Comparison of ENCODE assay signal across 8 cellular contexts in genomic region chr17:65027305-65027704, GRCh38. TPM values are rescaled to one million over a fixed set of nuclear protein-coding genes. Genes with fewer than 3 reads are reported as not detected.
DNase-seq lines count a peak whose midpoint lies in the region; ATAC-seq and TF ChIP-seq lines count a peak whose summit lies in the region.

No MANE protein-coding gene starts in this region.

- H3K9me3 Mint-ChIP-seq in CD4-positive, CD25-positive, alpha-beta regulatory T cell = peaks cover 0 to 2% (median 0%) of the 10 kb centered on the region in 7 donors
- H3K9me3 Mint-ChIP-seq in H9 = no peaks in the 10 kb centered on the region
- H3K9me3 Mint-ChIP-seq in activated naive CD4-positive, alpha-beta T cell treated with anti-CD3 and anti-CD28 coated beads, Interleukin-2, amount 50 U/mL, for 72 hours = no peaks in the 10 kb centered on the region

- no peak overlapping the region for H3K14ac ChIP-seq in H9 (ENCODE audit: insufficient read depth, low read length)

- peak overlapping the region; percentile 73 for H3K27ac ChIP-seq in CD4-positive, CD25-positive, alpha-beta regulatory T cell (ENCODE audit: insufficient read depth, low read length, poor library complexity, severe bottlenecking)
- H3K27ac ChIP-seq in H9 (ENCODE audit: insufficient read length, low read depth, low read length) (no peak overlapping the region), Peyer's patch (peak overlapping the region in 1 of 4 donors; percentile 24), lower lobe of right lung (no peak overlapping the region)

- no peak overlapping the region for H3K9ac ChIP-seq in H9 (ENCODE audit: extremely low read depth, insufficient read length, low read length)

- no peaks in the 10 kb centered on the region for H3K27me3 ChIP-seq in CD4-positive, CD25-positive, alpha-beta regulatory T cell (ENCODE audit: control insufficient read depth, insufficient read depth, low read length)
- H3K27me3 ChIP-seq in H9 (ENCODE audit: insufficient read depth, low read length) (no peaks in the 10 kb centered on the region), Peyer's patch (no peaks in the 10 kb centered on the region), lower lobe of right lung (ENCODE audit: low read depth) (no peaks in the 10 kb centered on the region)

- no peak overlapping the region for H2BK15ac ChIP-seq in H9 (ENCODE audit: low read depth, low read length)

- ATAC-seq in CD4-positive, CD25-positive, alpha-beta regulatory T cell (ENCODE audit: low read depth in 2 of 2) = peak; percentile 76 to 81
- peak; percentile 79 to 85 for ATAC-seq in activated naive CD4-positive, alpha-beta T cell treated with anti-CD3 and anti-CD28 coated beads, Interleukin-2, amount 50 U/mL, for 72 hours
- ATAC-seq in lower lobe of right lung (peak in 1 of 2 donors; percentile 57), GM21447 (IDR thresholded peaks at IDR 0.05; ENCODE audit: unreplicated experiment) (no peak), HG02571 (IDR thresholded peaks at IDR 0.05; ENCODE audit: unreplicated experiment) (no peak)

- peak overlapping the region; percentile 49 for H3K4me3 ChIP-seq in CD4-positive, CD25-positive, alpha-beta regulatory T cell (ENCODE audit: low read depth, low read length)
- H3K4me3 ChIP-seq in Peyer's patch (no peak overlapping the region), lower lobe of right lung (no peak overlapping the region)

- no peak overlapping the region for H4K91ac ChIP-seq in H9 (ENCODE audit: insufficient read length, low read depth, low read length)

- no peaks in the 10 kb centered on the region for H3K36me3 ChIP-seq in CD4-positive, CD25-positive, alpha-beta regulatory T cell (ENCODE audit: control insufficient read depth, insufficient read depth, low read length)
- no peaks in the 10 kb centered on the region for H3K36me3 ChIP-seq in Peyer's patch
- H3K36me3 ChIP-seq in lower lobe of right lung = no peaks in the 10 kb centered on the region

- H4K8ac ChIP-seq in H9 (replicated peaks; ENCODE audit: insufficient read length, low read depth, low read length) = no peak overlapping the region

- no peak overlapping the region for H2AK5ac ChIP-seq in H9 (ENCODE audit: insufficient read length, low read length)

- H3K36me3 Mint-ChIP-seq in CD4-positive, CD25-positive, alpha-beta regulatory T cell = peaks cover 10% of the 10 kb centered on the region
- peaks cover 2 to 4% (median 2%) of the 10 kb centered on the region in 3 experiments; a peak in 5 of 7 replicates for H3K36me3 Mint-ChIP-seq in H9 (ENCODE audit: insufficient read depth in 1 of 3, low read depth in 3 of 3)
- H3K36me3 Mint-ChIP-seq in activated naive CD4-positive, alpha-beta T cell treated with anti-CD3 and anti-CD28 coated beads, Interleukin-2, amount 50 U/mL, for 72 hours = peaks cover 0 to 21% of the 10 kb centered on the region in 2 donors

- H2BK12ac ChIP-seq in H9 (ENCODE audit: insufficient read length, low read depth, low read length) = no peak overlapping the region

- H2AFZ ChIP-seq in H9 (ENCODE audit: low read length) = no peak overlapping the region

- TF ChIP-seq CTCF in H9 (conservative IDR thresholded peaks at IDR 0.05) (peak; percentile 63), Peyer's patch (IDR thresholded peaks at IDR 0.05) (peak in 4 of 6 experiments; percentile 13 to 28 (median 24)), lower lobe of right lung (IDR thresholded peaks at IDR 0.05) (peak; percentile 20)

- no peaks in the 10 kb centered on the region for H3K9me3 ChIP-seq in CD4-positive, CD25-positive, alpha-beta regulatory T cell (ENCODE audit: control insufficient read depth in 2 of 2, low read length in 2 of 2)
- H3K9me3 ChIP-seq in H9 (ENCODE audit: control insufficient read depth, low read depth, low read length) (no peaks in the 10 kb centered on the region), Peyer's patch (no peaks in the 10 kb centered on the region), lower lobe of right lung (no peaks in the 10 kb centered on the region)

- intact Hi-C loops in lower lobe of right lung (cut with DNase I) = no loop called here

- H3K56ac ChIP-seq in H9 (ENCODE audit: insufficient read length, low read depth, low read length) = no peak overlapping the region

- no peak overlapping the region for H3T11ph ChIP-seq in H9 (ENCODE audit: low read length)

- peak overlapping the region; percentile 61 to 89 (median 62) for H3K27ac Mint-ChIP-seq in CD4-positive, CD25-positive, alpha-beta regulatory T cell
- no peak overlapping the region for H3K27ac Mint-ChIP-seq in H9
- peak overlapping the region; percentile 95 to 97 for H3K27ac Mint-ChIP-seq in activated naive CD4-positive, alpha-beta T cell treated with anti-CD3 and anti-CD28 coated beads, Interleukin-2, amount 50 U/mL, for 72 hours

- peak; percentile 36 to 68 (median 39) for DNase-seq in CD4-positive, CD25-positive, alpha-beta regulatory T cell
- peak; percentile 63 for DNase-seq in H9
- DNase-seq in Peyer's patch = no peak
- DNase-seq in activated naive CD4-positive, alpha-beta T cell treated with anti-CD3 and anti-CD28 coated beads, Interleukin-2, amount 50 U/mL, for 72 hours (ENCODE audit: low spot score in 2 of 2) = peak in 1 of 2 donors; percentile 45
- DNase-seq in lower lobe of right lung = no peak
- DNase-seq in islet precursor cell = no peak

- no peak overlapping the region for H4K5ac ChIP-seq in H9 (ENCODE audit: insufficient read length, low read depth, low read length)

- H2BK5ac ChIP-seq in H9 (ENCODE audit: insufficient read length, low read length) = no peak overlapping the region

- peaks cover 77% of the 10 kb centered on the region for H3K4me1 ChIP-seq in CD4-positive, CD25-positive, alpha-beta regulatory T cell (ENCODE audit: control insufficient read depth, insufficient read depth, low read length, poor library complexity, severe bottlenecking)
- H3K4me1 ChIP-seq in H9 (ENCODE audit: insufficient read depth, low read length) (no peaks in the 10 kb centered on the region), Peyer's patch (peaks cover 0 to 46% (median 11%) of the 10 kb centered on the region in 4 donors), lower lobe of right lung (peaks cover 71% of the 10 kb centered on the region)

- no peak overlapping the region for H3K4me2 ChIP-seq in H9 (ENCODE audit: insufficient read depth, insufficient read length, low read length)

- TF ChIP-seq POLR2A in Peyer's patch (IDR thresholded peaks at IDR 0.05) = no peak

- H3K4ac ChIP-seq in H9 (ENCODE audit: low read depth, low read length) = no peak overlapping the region

- no peaks in the 10 kb centered on the region for H3K23me2 ChIP-seq in H9 (ENCODE audit: insufficient read length, low read depth, low read length, poor library complexity, severe bottlenecking)

- no CpG with 5 or more reads among the region's 2 CpGs for WGBS in H9 (ENCODE audit: extremely low coverage, insufficient read length, low lambda C conversion rate)

- no peaks in the 10 kb centered on the region for H3K27me3 Mint-ChIP-seq in CD4-positive, CD25-positive, alpha-beta regulatory T cell
- H3K27me3 Mint-ChIP-seq in H9 (ENCODE audit: low read depth) = no peaks in the 10 kb centered on the region

- no peak overlapping the region for H3K18ac ChIP-seq in H9 (ENCODE audit: insufficient read length, low read depth, low read length)

- H3K79me2 ChIP-seq in H9 (ENCODE audit: insufficient read depth, low read length) = peaks cover 4% of the 10 kb centered on the region; the same call in 1 of the 2 replicates

- peaks cover 43 to 96% (median 76%) of the 10 kb centered on the region in 4 donors for H3K4me1 Mint-ChIP-seq in CD4-positive, CD25-positive, alpha-beta regulatory T cell
- H3K4me1 Mint-ChIP-seq in H9 = peaks cover 6 to 10% of the 10 kb centered on the region in 2 experiments; a peak in 2 of 4 replicates

- H4K20me1 ChIP-seq in H9 (ENCODE audit: control insufficient read depth, insufficient read depth, insufficient read length) = no peaks in the 10 kb centered on the region

- no peaks in the 10 kb centered on the region for H3K79me1 ChIP-seq in H9 (ENCODE audit: insufficient read depth, low read depth, low read length, poor library complexity, severe bottlenecking)

- H3K4me3 Mint-ChIP-seq in CD4-positive, CD25-positive, alpha-beta regulatory T cell = peak overlapping the region; percentile 13 to 87 (median 76)
- H3K4me3 Mint-ChIP-seq in H9 = no peak overlapping the region

- H3K23ac ChIP-seq in H9 (ENCODE audit: insufficient read length, low read depth, low read length) = no peak overlapping the region

- no peak overlapping the region for H2BK20ac ChIP-seq in H9 (ENCODE audit: low read depth, low read length, poor library complexity, severe bottlenecking)

- no peak overlapping the region for H2BK120ac ChIP-seq in H9 (ENCODE audit: low read depth, low read length, poor library complexity, severe bottlenecking)

RNA-seq across cellular contexts. Expression of gene GNA13, which starts 29.2 kb away (rescaled TPM):
- total RNA-seq in CD4-positive, CD25-positive, alpha-beta regulatory T cell = 127 TPM
- polyA plus RNA-seq in CD4-positive, CD25-positive, alpha-beta regulatory T cell = 10 to 100 TPM; 51.4 to 58.0 (median 53.3) TPM
- total RNA-seq in H9 (2021) (52.2 and 57.4 TPM in 2 replicates), Peyer's patch (10 to 100 TPM; 49.5 to 72.0 (median 63.6) TPM), lower lobe of right lung (51.6 TPM)
- total RNA-seq in activated naive CD4-positive, alpha-beta T cell treated with anti-CD3 and anti-CD28 coated beads, Interleukin-2, amount 50 U/mL, for 72 hours = 10 to 100 TPM; 53.0 to 74.7 TPM

Comparison
In these comparisons a context has a peak if more than half of its experiments do, and no peak if none do; other contexts are left out.
1. ATAC-seq: peak in CD4-positive, CD25-positive, alpha-beta regulatory T cell (2 of 2) and activated naive CD4-positive, alpha-beta T cell treated with anti-CD3 and anti-CD28 coated beads, Interleukin-2, amount 50 U/mL, for 72 hours (2 of 2); none in GM21447 (single experiment) and HG02571 (single experiment).
2. DNase-seq: peak in CD4-positive, CD25-positive, alpha-beta regulatory T cell (3 of 3) and H9 (single experiment); none in Peyer's patch (0 of 3), lower lobe of right lung (single experiment) and islet precursor cell (single experiment).
3. H3K27ac Mint-ChIP-seq: peak in CD4-positive, CD25-positive, alpha-beta regulatory T cell (3 of 3) and activated naive CD4-positive, alpha-beta T cell treated with anti-CD3 and anti-CD28 coated beads, Interleukin-2, amount 50 U/mL, for 72 hours (2 of 2); none in H9 (0 of 3).
4. H3K4me3 Mint-ChIP-seq: peak in CD4-positive, CD25-positive, alpha-beta regulatory T cell (4 of 4); none in H9 (0 of 2).
5. Peak in every context shown above with its lines, with median percentiles within 50 percentile points of each other: CTCF ChIP-seq.